In the genomic region with DNA sequence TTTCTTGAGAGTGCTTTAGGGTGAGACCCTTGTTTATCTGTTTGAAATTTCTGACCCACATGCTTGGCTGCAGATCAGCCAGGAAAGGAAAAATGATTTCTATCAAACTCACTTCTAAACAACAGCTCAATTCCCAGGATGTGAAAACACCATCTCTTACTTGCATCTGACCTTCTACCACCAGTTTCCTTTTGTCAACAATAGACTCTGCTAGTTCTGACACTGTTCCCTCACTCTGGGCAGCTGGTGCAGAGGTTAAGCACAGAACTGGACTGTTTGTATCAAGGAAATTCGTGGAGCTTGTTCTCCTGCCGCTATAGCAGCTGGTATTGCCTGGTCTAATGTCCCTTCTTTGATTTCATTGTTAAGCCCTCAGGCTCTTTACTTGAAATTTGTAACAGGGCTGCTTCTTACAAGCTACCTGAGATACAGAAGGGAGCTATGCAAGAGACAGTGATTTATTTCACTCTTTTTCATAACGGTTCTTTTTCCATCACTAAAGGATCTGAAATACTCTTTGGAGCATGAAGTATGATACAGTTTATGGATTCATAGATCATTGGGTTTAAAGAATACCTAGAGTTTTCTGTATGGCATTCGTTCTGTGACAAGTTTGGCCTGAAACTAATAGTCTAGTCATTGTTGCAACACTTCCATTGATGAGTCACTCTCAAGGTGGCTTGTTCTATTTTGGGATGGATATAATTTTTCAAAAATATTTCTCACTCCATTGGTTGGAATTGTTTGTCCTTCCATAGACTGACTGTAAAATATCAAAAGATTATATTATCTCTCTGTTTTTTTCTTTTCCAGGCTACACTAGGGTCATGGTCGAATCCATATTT, we compare ENCODE assay signal across 11 cellular contexts.
A peak's percentile ranks its signal among the peaks of the same experiment; 100 is the strongest.
DNase-seq lines count a peak whose midpoint lies in the region; ATAC-seq, FAIRE-seq and TF ChIP-seq lines count a peak whose summit lies in the region.
"Had no signal": no experiment of that assay in that cellular context is flagged by ENCODE, and none has a peak within 500 bp of the region (broad histone marks: within the 10 kb centered on the region; RNA-seq: fewer than 3 reads in every experiment).

No MANE protein-coding gene starts in this region.

- FAIRE-seq in GM12891 (lab: Jason Lieb, UNC) (no peak), D721Med (lab: Jason Lieb, UNC) (no peak)

- ATAC-seq in HG02884 (IDR thresholded peaks at IDR 0.05; ENCODE audit: unreplicated experiment) = peak; percentile 53
- peak; percentile 21 for ATAC-seq in left lobe of liver
- ATAC-seq: activated CD8-positive, alpha-beta memory T cell treated with anti-CD3 and anti-CD28 coated beads, Interleukin-2, amount 10 ng/mL, durations not matched to agents 7 days and 5 days had no signal

- H3K4me3 ChIP-seq in AG09309 (ENCODE audit: control insufficient read depth, low read depth, low read length) = no peak overlapping the region

- DNase-seq in AG09309 (ENCODE audit: low read depth) (peak; percentile 14), amniotic epithelial cell (ENCODE audit: low read depth) (peak; percentile 16), left lobe of liver (ENCODE audit: low spot score) (no peak), mesenteric fat pad (ENCODE audit: low spot score) (no peak), GM12891 (ENCODE audit: insufficient read length, low spot score) (no peak), D721Med (ENCODE audit: insufficient read length, low spot score) (no peak)
- no peak for DNase-seq in stimulated activated CD8-positive, alpha-beta memory T cell treated with anti-CD3 and anti-CD28 coated beads, Interleukin-4, amount 100 ng/mL, for 48 hours
- DNase-seq: activated CD8-positive, alpha-beta memory T cell treated with anti-CD3 and anti-CD28 coated beads, Interleukin-2, amount 10 ng/mL, durations not matched to agents 7 days and 5 days; aorta; NCI-H2171 treated with DMSO at 0.1 percent for 48 hours had no signal

- TF ChIP-seq CTCF in AG09309 (IDR thresholded peaks at IDR 0.05; ENCODE audit: control insufficient read depth, insufficient read depth, low read depth, low read length, missing control alignments) (no peak), D721Med (IDR thresholded peaks at IDR 0.05; ENCODE audit: insufficient read depth, missing control alignments) (no peak)

- TF ChIP-seq POLR2A in GM12891 (IDR thresholded peaks at IDR 0.05; ENCODE audit: low read depth, low read length) = no peak

TF ChIP-seq in GM12891, 5 proteins besides CTCF, POLR2A, EP300 and RAD21:
- no peak for TF ChIP-seq PAX5 (IDR thresholded peaks at IDR 0.05; ENCODE audit: insufficient read depth, low read length, severe bottlenecking)
- no peak for TF ChIP-seq SPI1 (IDR thresholded peaks at IDR 0.05; ENCODE audit: low read depth, low read length)
- TF ChIP-seq POLR2AphosphoS5 (IDR thresholded peaks at IDR 0.05; ENCODE audit: low read depth, low read length) = no peak
- no peak for TF ChIP-seq POU2F2 (IDR thresholded peaks at IDR 0.05; ENCODE audit: low read depth, low read length)
- no peak for TF ChIP-seq TAF1 (IDR thresholded peaks at IDR 0.05; ENCODE audit: low read depth, low read length)

Comparison
In these comparisons a context has a peak if more than half of its experiments do, and no peak if none do; other contexts are left out.
1. DNase-seq: peak in AG09309 (single experiment) and amniotic epithelial cell (single experiment); none in left lobe of liver (single experiment), stimulated activated CD8-positive, alpha-beta memory T cell treated with anti-CD3 and anti-CD28 coated beads, Interleukin-4, amount 100 ng/mL, for 48 hours (single experiment), mesenteric fat pad (single experiment), GM12891 (single experiment) and D721Med (single experiment).